ENCODE assay signal across 26 cellular contexts in genomic region chrX:68556036-68556435, GRCh38.
"Had no signal": no experiment of that assay in that cellular context is flagged by ENCODE, and none has a peak within 500 bp of the region (broad histone marks: within the 10 kb centered on the region; RNA-seq: fewer than 3 reads in every experiment).

No MANE protein-coding gene starts in this region.

- H3K79me2 ChIP-seq: parathyroid adenoma had no signal

- H3K9ac ChIP-seq: neural progenitor cell, parathyroid adenoma had no signal

- DNase-seq: natural killer cell; occipital lobe; ovary; posterior cingulate gyrus; psoas muscle; right cardiac atrium; right lobe of liver; sigmoid colon; small intestine; stimulated activated CD4-positive, alpha-beta T cell treated with anti-CD3 and anti-CD28 coated beads, Interleukin-15, amount 100 ng/mL, for 24 hours; stimulated activated CD4-positive, alpha-beta T cell treated with anti-CD3 and anti-CD28 coated beads, Interleukin-2, amount 100 ng/mL, for 24 hours; stimulated activated CD4-positive, alpha-beta T cell treated with anti-CD3 and anti-CD28 coated beads, Interleukin-2, amount 100 ng/mL, for 48 hours; stimulated activated CD4-positive, alpha-beta T cell treated with anti-CD3 and anti-CD28 coated beads, Interleukin-4, amount 100 ng/mL, for 24 hours; stimulated activated naive B cell treated with anti-CD40 and anti-IgM and Interleukin-4, amounts not matched to agents 10 μg/mL and 1 μg/mL and 100 μg/mL, for 72 hours; stimulated activated naive CD4-positive, alpha-beta T cell treated with Interleukin-2 at 50 U/mL for 16 hours; stomach; thyroid gland; trophoblast cell; upper lobe of left lung had no signal

- H3K9me3 ChIP-seq: ovary, psoas muscle, right lobe of liver, sigmoid colon, thoracic aorta, thyroid gland, tibial nerve, vagina had no signal

- H3K4me2 ChIP-seq: neural progenitor cell had no signal

- H2AFZ ChIP-seq: neural progenitor cell, parathyroid adenoma had no signal

- H3K4me1 ChIP-seq: neural progenitor cell, parathyroid adenoma, psoas muscle, right lobe of liver, sigmoid colon, stomach, thyroid gland, tibial nerve, upper lobe of left lung, vagina had no signal

- H3K27me3 ChIP-seq: neural progenitor cell, ovary, right lobe of liver, sigmoid colon, stomach, thyroid gland, tibial nerve, upper lobe of left lung, vagina had no signal

- H3K27ac ChIP-seq: neural progenitor cell, ovary, parathyroid adenoma, psoas muscle, right lobe of liver, sigmoid colon, stomach, thoracic aorta, thyroid gland, tibial nerve, upper lobe of left lung, vagina had no signal

- FAIRE-seq: small intestine, urothelium cell line had no signal

- H3K36me3 ChIP-seq: neural progenitor cell, ovary, right lobe of liver, sigmoid colon, stomach, thoracic aorta, thyroid gland, tibial nerve, upper lobe of left lung, vagina had no signal

- H3K4me3 ChIP-seq: neural progenitor cell, ovary, psoas muscle, right lobe of liver, sigmoid colon, stomach, thoracic aorta, thyroid gland, tibial nerve, upper lobe of left lung, vagina had no signal

- ATAC-seq: natural killer cell; psoas muscle; right cardiac atrium; right lobe of liver; stimulated activated effector memory CD8-positive, alpha-beta T cell treated with anti-CD3 and anti-CD28 coated beads, Interleukin-12 subunit alpha, Interleukin-12 subunit beta, amount 100 ng/mL, for 72 hours; stimulated activated naive B cell treated with anti-CD40 and anti-IgM and Interleukin-4, amounts not matched to agents 10 μg/mL and 1 μg/mL and 100 μg/mL, for 72 hours had no signal
